In genomic region chr14:74290415-74290814, GRCh38 we compare ENCODE assay signal across 9 cellular contexts. TPM values are rescaled to one million over a fixed set of nuclear protein-coding genes. Genes with fewer than 3 reads are reported as not detected.
DNase-seq lines count a peak whose midpoint lies in the region; ATAC-seq and TF ChIP-seq lines count a peak whose summit lies in the region.
"Had no signal": no experiment of that assay in that cellular context is flagged by ENCODE, and none has a peak within 500 bp of the region (broad histone marks: within the 10 kb centered on the region; RNA-seq: fewer than 3 reads in every experiment).

No MANE protein-coding gene starts in this region.

- no peak overlapping the region for H3K4me3 ChIP-seq in GM06990 (replicated peaks; ENCODE audit: low read depth, low read length)
- no peak overlapping the region for H3K4me3 ChIP-seq in Panc1 (ENCODE audit: low read depth in 2 of 2, low read length in 2 of 2)

- H3K27ac ChIP-seq in Panc1 (ENCODE audit: low read length): no peak overlapping the region

- BruUV-seq in Panc1 (replicated peaks; lab: Mats Ljungman, UMichigan): no TSS peak

- in situ Hi-C loops in Panc1 (cut with HindIII; ENCODE audit: low pct_unique_long_range_greater_than_20kb, low sequenced_read_pairs): no loop called here

- intact Hi-C loops in Panc1 (cut with micrococcal nuclease; ENCODE audit: unreplicated experiment): no loop called here

- CTCF ChIA-PET in Panc1 (lab: Charles Lee): interaction anchor here (0.6 kb wide), 3 partner anchors 8 to 64 kb away, joined by 5 to 6 read pairs (median 5); no protein-coding TSS in a partner anchor

- no peaks in the 10 kb centered on the region for H3K27me3 ChIP-seq in GM06990 (replicated peaks; ENCODE audit: control insufficient read depth, insufficient read depth, low read length)
- no peaks in the 10 kb centered on the region for H3K27me3 ChIP-seq in Panc1 (ENCODE audit: control insufficient read depth, insufficient read depth, low read length)

- no peaks in the 10 kb centered on the region for H3K36me3 Mint-ChIP-seq in glutamatergic neuron (ENCODE audit: unreplicated experiment)

- H3K4me3 Mint-ChIP-seq in glutamatergic neuron (ENCODE audit: unreplicated experiment): no peak overlapping the region
- H3K4me3 Mint-ChIP-seq: central memory CD8-positive, alpha-beta T cell had no signal

- H3K27ac Mint-ChIP-seq in glutamatergic neuron (ENCODE audit: unreplicated experiment): no peak overlapping the region

- POLR2A ChIA-PET in Panc1 (lab: Charles Lee): no interaction called here

- ATAC-seq in Panc1 (0 out of 2 replicates have a peak, but pooled peaks have one; percentile 41), HG03025 (IDR thresholded peaks at IDR 0.05; ENCODE audit: low FRiP score, unreplicated experiment) (no peak), HG02852 (IDR thresholded peaks at IDR 0.05; ENCODE audit: unreplicated experiment) (no peak), HG03432 (IDR thresholded peaks at IDR 0.05; ENCODE audit: unreplicated experiment) (no peak), GM19035 (IDR thresholded peaks at IDR 0.05; ENCODE audit: unreplicated experiment) (no peak)

- H3K4me1 ChIP-seq in Panc1 (ENCODE audit: control insufficient read depth, insufficient read depth, low read length): no peaks in the 10 kb centered on the region

- H3K4me1 Mint-ChIP-seq in glutamatergic neuron (ENCODE audit: low read depth, unreplicated experiment): no peaks in the 10 kb centered on the region

- no peaks in the 10 kb centered on the region for H3K9me3 ChIP-seq in Panc1 (ENCODE audit: control insufficient read depth, insufficient read depth, low read depth, low read length)

- peak; percentile 56 for TF ChIP-seq CTCF in GM06990 (IDR thresholded peaks at IDR 0.05; ENCODE audit: insufficient read depth, low read length, poor library complexity, severe bottlenecking)
- peak; percentile 72 for TF ChIP-seq CTCF in Panc1 (IDR thresholded peaks at IDR 0.05)
- TF ChIP-seq CTCF in glutamatergic neuron (IDR thresholded peaks at IDR 0.05; ENCODE audit: partially characterized antibody, unreplicated experiment): peak; percentile 76

- H3K27me3 Mint-ChIP-seq in glutamatergic neuron (ENCODE audit: unreplicated experiment): peaks cover 6% of the 10 kb centered on the region
- H3K27me3 Mint-ChIP-seq: central memory CD8-positive, alpha-beta T cell had no signal

- DNase-seq in AG08396 (ENCODE audit: low spot score): peak; percentile 30
- no peak for DNase-seq in GM06990 (ENCODE audit: extremely low read depth, insufficient read length)
- no peak for DNase-seq in Panc1 (ENCODE audit: low read depth, low spot score)
- DNase-seq in glutamatergic neuron: no peak

- H3K36me3 ChIP-seq in GM06990 (ENCODE audit: control insufficient read depth, insufficient read depth, low read length): peaks cover 26% of the 10 kb centered on the region
- H3K36me3 ChIP-seq in Panc1 (ENCODE audit: control insufficient read depth, insufficient read depth, low read length): no peaks in the 10 kb centered on the region; the same call in 1 of the 2 replicates

- peaks cover 4% of the 10 kb centered on the region for H3K9me3 Mint-ChIP-seq in glutamatergic neuron (ENCODE audit: unreplicated experiment)
- H3K9me3 Mint-ChIP-seq: central memory CD8-positive, alpha-beta T cell had no signal

RNA-seq across cellular contexts. Expression of gene ABCD4, which starts 12.3 kb away (rescaled TPM):
- 24.4 TPM for total RNA-seq in Panc1 (2021; ENCODE audit: unreplicated experiment)
- 27.6 TPM for polyA plus RNA-seq in Panc1 (2012; ENCODE audit: insufficient read length)
- total RNA-seq in glutamatergic neuron (ENCODE audit: unreplicated experiment): 73.7 TPM

RNA-seq across cellular contexts. Expression of gene VSX2, which starts 51.2 kb away (rescaled TPM):
- total RNA-seq in Panc1 (2021; ENCODE audit: unreplicated experiment): not detected
- polyA plus RNA-seq in Panc1 (2012; ENCODE audit: insufficient read length): not detected
- not detected for total RNA-seq in glutamatergic neuron (ENCODE audit: unreplicated experiment)

RNA-seq across cellular contexts. Expression of gene VRTN, which starts 57.9 kb away (rescaled TPM):
- not detected for total RNA-seq in Panc1 (2021; ENCODE audit: unreplicated experiment)
- polyA plus RNA-seq in Panc1 (2012; ENCODE audit: insufficient read length): not detected
- total RNA-seq in glutamatergic neuron (ENCODE audit: unreplicated experiment): 0.15 TPM
